Comparison of ENCODE assay signal across 18 cellular contexts in the genomic region with DNA sequence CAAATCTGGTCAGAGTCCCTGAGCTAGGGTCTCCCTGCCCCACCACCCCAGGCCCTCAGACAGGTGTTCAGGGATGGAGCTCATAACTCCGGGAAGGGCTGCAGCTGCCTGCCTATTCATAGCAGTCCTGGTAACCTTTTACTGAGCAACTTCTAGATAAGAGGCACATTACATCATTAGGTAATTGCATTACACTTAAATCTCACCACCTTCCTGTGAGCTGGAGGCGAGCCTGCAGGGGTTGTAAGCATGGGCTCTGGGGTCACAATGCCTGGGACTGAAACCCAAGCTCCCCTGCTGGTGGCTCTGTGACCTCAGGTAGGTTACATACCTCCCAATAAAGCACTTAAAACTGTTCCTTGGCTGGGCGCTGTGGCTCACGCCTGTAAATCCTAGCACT.
"Had no signal": no experiment of that assay in that cellular context is flagged by ENCODE, and none has a peak within 500 bp of the region (broad histone marks: within the 10 kb centered on the region; RNA-seq: fewer than 3 reads in every experiment).

No MANE protein-coding gene starts in this region.

- H3K4me2 ChIP-seq: neural progenitor cell had no signal

- H3K9ac ChIP-seq: neural progenitor cell had no signal

- H3K36me3 ChIP-seq: neural progenitor cell, prostate gland had no signal

- H3K4me1 ChIP-seq: foreskin keratinocyte, prostate gland had no signal

- H3K27ac ChIP-seq: foreskin keratinocyte, neural progenitor cell, prostate gland, tibial artery, VCaP had no signal

- ATAC-seq: activated CD4-positive, CD25-positive, alpha-beta regulatory T cell treated with anti-CD3 and anti-CD28 coated beads, Interleukin-2, amount 50 U/mL, for 24 hours; activated naive CD8-positive, alpha-beta T cell treated with anti-CD3 and anti-CD28 coated beads, Interleukin-2, amount 50 U/mL, for 24 hours; foreskin keratinocyte; naive thymus-derived CD4-positive, alpha-beta T cell; stimulated activated naive CD8-positive, alpha-beta T cell treated with anti-CD3 and anti-CD28 coated beads, Interleukin-15, Interleukin-2, amounts not matched to agents 100 U/mL and 50 U/mL, for 24 hours; T-helper 17 cell had no signal

- H2AFZ ChIP-seq: neural progenitor cell had no signal

- H3K9me3 ChIP-seq: prostate gland, tibial artery had no signal

- DNase-seq: activated CD4-positive, alpha-beta memory T cell treated with anti-CD3 and anti-CD28 coated beads, Interleukin-2, amount 10 ng/mL, durations not matched to agents 7 days and 5 days; activated CD4-positive, alpha-beta T cell treated with anti-CD3 and anti-CD28 coated beads, Interleukin-2, amount 10 ng/mL, durations not matched to agents 24 days and 14 days; activated gamma-delta T cell; activated naive CD4-positive, alpha-beta T cell treated with anti-CD3 and anti-CD28 coated beads, Interleukin-2, amount 50 U/mL, for 16 hours; activated naive CD8-positive, alpha-beta T cell treated with anti-CD3 and anti-CD28 coated beads, Interleukin-2, amount 50 U/mL, for 24 hours; cortex of kidney; foreskin keratinocyte; kidney; naive thymus-derived CD4-positive, alpha-beta T cell; stimulated activated CD4-positive, alpha-beta T cell treated with anti-CD3 and anti-CD28 coated beads, Interleukin-4, amount 100 ng/mL, for 4 hours; stimulated activated naive CD8-positive, alpha-beta T cell treated with anti-CD3 and anti-CD28 coated beads, Interleukin-15, Interleukin-2, amounts not matched to agents 100 U/mL and 50 U/mL, for 24 hours; T-helper 17 cell; tibial artery had no signal

- H3K27me3 ChIP-seq: neural progenitor cell, tibial artery had no signal

- H3K4me3 ChIP-seq: lung, neural progenitor cell, prostate gland, tibial artery had no signal

- FAIRE-seq: kidney had no signal
